Comparison of ENCODE assay signal across 2 cellular contexts in genomic region chr12:51920046-51920445, GRCh38.
TF ChIP-seq lines count a peak whose summit lies in the region.

No MANE protein-coding gene starts in this region.

TF ChIP-seq in SK-N-SH, 30 proteins besides CTCF, POLR2A, EP300 and RAD21 (continued from another document):
- TF ChIP-seq JUND (IDR thresholded peaks at IDR 0.05) (no peak), MAX (IDR thresholded peaks at IDR 0.05; ENCODE audit: low read depth) (no peak)

TF ChIP-seq in SK-N-SH treated with all-trans-retinoic acid at 6 μM for 48 hours, 23 proteins besides CTCF, POLR2A, EP300 and RAD21 (continued from another document):
- TF ChIP-seq POU6F1 (CRISPR knock-in tag; IDR thresholded peaks at IDR 0.05; ENCODE audit: borderline replicate concordance, low read depth) (no peak), ZFP30 (CRISPR knock-in tag; IDR thresholded peaks at IDR 0.05) (no peak), CSDC2 (CRISPR knock-in tag; IDR thresholded peaks at IDR 0.05) (no peak), TOX (CRISPR knock-in tag; IDR thresholded peaks at IDR 0.05; ENCODE audit: borderline replicate concordance) (no peak), PPARA (CRISPR knock-in tag; IDR thresholded peaks at IDR 0.05; ENCODE audit: borderline replicate concordance) (no peak), ISL1 (CRISPR knock-in tag; IDR thresholded peaks at IDR 0.05) (no peak), ZNF565 (CRISPR knock-in tag; conservative IDR thresholded peaks at IDR 0.05; ENCODE audit: low read depth) (no peak), ZNF8 (CRISPR knock-in tag; IDR thresholded peaks at IDR 0.05) (no peak), OSR1 (CRISPR knock-in tag; IDR thresholded peaks at IDR 0.05) (no peak), ESRRG (CRISPR knock-in tag; IDR thresholded peaks at IDR 0.05) (no peak), GLIS3 (CRISPR knock-in tag; IDR thresholded peaks at IDR 0.05) (no peak), RARB (CRISPR knock-in tag; IDR thresholded peaks at IDR 0.05) (no peak), TCF4 (CRISPR knock-in tag; IDR thresholded peaks at IDR 0.05; ENCODE audit: borderline replicate concordance) (no peak), ZC3H10 (CRISPR knock-in tag; IDR thresholded peaks at IDR 0.05) (no peak), SNAI2 (CRISPR knock-in tag; IDR thresholded peaks at IDR 0.05) (no peak)
